ENCODE assay signal across 7 cellular contexts in the genomic region with DNA sequence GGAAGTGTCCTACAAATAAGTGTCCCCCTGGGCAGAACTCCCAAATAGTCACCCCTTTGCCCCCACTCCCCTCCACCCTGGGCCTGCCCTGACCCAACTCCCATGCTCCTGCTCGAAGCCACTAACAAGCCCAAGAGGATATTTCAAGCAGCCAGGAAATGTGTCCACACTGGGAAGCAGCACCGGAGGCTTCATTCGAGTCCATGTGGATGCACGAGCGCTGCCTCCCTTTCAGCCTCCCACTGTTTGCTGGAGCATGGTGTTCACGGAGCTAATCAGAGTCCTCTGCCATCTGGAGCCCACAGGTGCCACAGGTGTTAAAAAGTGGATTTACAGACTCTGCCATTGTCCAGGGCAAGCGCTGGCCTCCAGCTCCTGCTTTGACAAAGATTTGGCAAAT.
"Had no signal": no experiment of that assay in that cellular context is flagged by ENCODE, and none has a peak within 500 bp of the region (broad histone marks: within the 10 kb centered on the region; RNA-seq: fewer than 3 reads in every experiment).

No MANE protein-coding gene starts in this region.

- H2AFZ ChIP-seq: GM23248 had no signal

- H3K9ac ChIP-seq: GM23248 had no signal

- DNase-seq: GM23248, GOT3, HFFc6, IMR-90 had no signal

- H3K4me1 ChIP-seq: HAP-1 had no signal

- H3K36me3 ChIP-seq: HAP-1 had no signal

- H3K4me3 Mint-ChIP-seq: HFFc6 had no signal

- H3K27ac Mint-ChIP-seq: HFFc6 had no signal

- H3K9me3 ChIP-seq: HAP-1 had no signal

- H3K27ac ChIP-seq: GM23248, HL-60 had no signal

- H3K4me3 ChIP-seq: GM23248, HAP-1, K562 had no signal
